ENCODE assay signal across 2 cellular contexts in genomic region chr5:179837076-179838011, GRCh38.
TF ChIP-seq lines count a peak whose summit lies in the region.

No MANE protein-coding gene starts in this region.

TF ChIP-seq in GM12878, 131 proteins besides CTCF, POLR2A, EP300 and RAD21:
- TF ChIP-seq PKNOX1 (IDR thresholded peaks at IDR 0.05) (peak; percentile 62; the same call in 1 of the 2 replicates), POLR2AphosphoS5 (IDR thresholded peaks at IDR 0.05; ENCODE audit: low read length) (0 out of 2 replicates have a peak, but pooled peaks have one; percentile 6), ZBTB33 (IDR thresholded peaks at IDR 0.05) (no peak), ZNF592 (IDR thresholded peaks at IDR 0.05) (no peak), HSF1 (IDR thresholded peaks at IDR 0.05; ENCODE audit: low read depth, low read length) (no peak)

TF ChIP-seq in HepG2, 621 proteins besides CTCF, POLR2A, EP300 and RAD21 (continues in another document):
- TF ChIP-seq ZNF292 (CRISPR knock-in tag; IDR thresholded peaks at IDR 0.05; ENCODE audit: borderline replicate concordance, low read depth) (no peak), RBM39 (IDR thresholded peaks at IDR 0.05; ENCODE audit: low read depth, low read length, poor library complexity, severe bottlenecking) (peak; percentile 59), NR2C2 (CRISPR knock-in tag; IDR thresholded peaks at IDR 0.05; ENCODE audit: borderline replicate concordance) (0 out of 2 replicates have a peak, but pooled peaks have one; percentile 22), HMGA1 (CRISPR knock-in tag; conservative IDR thresholded peaks at IDR 0.05) (no peak), ZSCAN30 (CRISPR knock-in tag; IDR thresholded peaks at IDR 0.05) (no peak), MXI1 (IDR thresholded peaks at IDR 0.05; ENCODE audit: borderline replicate concordance, low read depth, low read length) (0 out of 3 replicates have a peak, but pooled peaks have one; percentile 0), KDM6A (CRISPR knock-in tag; IDR thresholded peaks at IDR 0.05; ENCODE audit: low read depth) (no peak), HES4 (CRISPR knock-in tag; IDR thresholded peaks at IDR 0.05; ENCODE audit: borderline replicate concordance) (0 out of 2 replicates have a peak, but pooled peaks have one; percentile 18), SRSF9 (IDR thresholded peaks at IDR 0.05; ENCODE audit: borderline replicate concordance, insufficient read depth, low read depth, low read length, poor library complexity, severe bottlenecking) (no peak), YY1 (IDR thresholded peaks at IDR 0.05; ENCODE audit: insufficient read depth, insufficient replicate concordance, low read depth, low read length) (no peak), AGO1 (IDR thresholded peaks at IDR 0.05; ENCODE audit: low read depth, low read length, poor library complexity, severe bottlenecking) (peak; percentile 20), ZSCAN5A (CRISPR knock-in tag; IDR thresholded peaks at IDR 0.05; ENCODE audit: borderline replicate concordance) (no peak), ZFP41 (CRISPR knock-in tag; IDR thresholded peaks at IDR 0.05; ENCODE audit: borderline replicate concordance) (no peak), ZNF772 (CRISPR knock-in tag; IDR thresholded peaks at IDR 0.05) (0 out of 2 replicates have a peak, but pooled peaks have one; percentile 48), ZC3H13 (CRISPR knock-in tag; IDR thresholded peaks at IDR 0.05) (no peak; the same call in 1 of the 2 replicates), BRF2 (CRISPR knock-in tag; IDR thresholded peaks at IDR 0.05) (no peak), ZNF547 (CRISPR knock-in tag; IDR thresholded peaks at IDR 0.05) (no peak), NPAS2 (CRISPR knock-in tag; IDR thresholded peaks at IDR 0.05; ENCODE audit: borderline replicate concordance) (no peak), ZNF335 (CRISPR knock-in tag; IDR thresholded peaks at IDR 0.05) (no peak), HIVEP1 (CRISPR knock-in tag; IDR thresholded peaks at IDR 0.05) (no peak), SMARCC2 (IDR thresholded peaks at IDR 0.05) (no peak), EZH2 (conservative IDR thresholded peaks at IDR 0.05; ENCODE audit: low read depth, low read length) (no peak), POLR2G (IDR thresholded peaks at IDR 0.05; ENCODE audit: low read depth, low read length) (peak; percentile 70), HOXA3 (CRISPR knock-in tag; IDR thresholded peaks at IDR 0.05) (no peak), ARNT2 (CRISPR knock-in tag; IDR thresholded peaks at IDR 0.05; ENCODE audit: low read depth) (0 out of 2 replicates have a peak, but pooled peaks have one; percentile 20), GLI4 (CRISPR knock-in tag; IDR thresholded peaks at IDR 0.05; ENCODE audit: borderline replicate concordance) (no peak), RBM22 (optimal IDR thresholded peaks at IDR 0.05; ENCODE audit: low read length) (peak; percentile 95), EED (CRISPR knock-in tag; IDR thresholded peaks at IDR 0.05) (0 out of 2 replicates have a peak, but pooled peaks have one; percentile 28), MTA3 (CRISPR knock-in tag; IDR thresholded peaks at IDR 0.05) (no peak), ZNF672 (CRISPR knock-in tag; IDR thresholded peaks at IDR 0.05) (no peak), MAZ (IDR thresholded peaks at IDR 0.05; ENCODE audit: borderline replicate concordance, low read depth, low read length) (no peak), MAZ (CRISPR knock-in tag; IDR thresholded peaks at IDR 0.05; ENCODE audit: low read depth) (no peak), ELF4 (CRISPR knock-in tag; IDR thresholded peaks at IDR 0.05; ENCODE audit: borderline replicate concordance) (no peak), ZFP36L1 (CRISPR knock-in tag; IDR thresholded peaks at IDR 0.05) (no peak), AGO2 (optimal IDR thresholded peaks at IDR 0.05; ENCODE audit: low read depth, low read length) (peak; percentile 90), GATAD2A (CRISPR knock-in tag; IDR thresholded peaks at IDR 0.05) (no peak), SSRP1 (CRISPR knock-in tag; IDR thresholded peaks at IDR 0.05) (peak; percentile 70; the same call in 1 of the 2 replicates), PHF8 (CRISPR knock-in tag; IDR thresholded peaks at IDR 0.05) (no peak), HNRNPLL (IDR thresholded peaks at IDR 0.05; ENCODE audit: low read depth, low read length, poor library complexity, severe bottlenecking) (no peak), ZNF136 (CRISPR knock-in tag; IDR thresholded peaks at IDR 0.05; ENCODE audit: low read depth) (no peak)
- TF ChIP-seq, protein P1, sequence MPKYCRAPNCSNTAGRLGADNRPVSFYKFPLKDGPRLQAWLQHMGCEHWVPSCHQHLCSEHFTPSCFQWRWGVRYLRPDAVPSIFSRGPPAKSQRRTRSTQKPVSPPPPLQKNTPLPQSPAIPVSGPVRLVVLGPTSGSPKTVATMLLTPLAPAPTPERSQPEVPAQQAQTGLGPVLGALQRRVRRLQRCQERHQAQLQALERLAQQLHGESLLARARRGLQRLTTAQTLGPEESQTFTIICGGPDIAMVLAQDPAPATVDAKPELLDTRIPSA (CRISPR knock-in tag; IDR thresholded peaks at IDR 0.05; ENCODE audit: borderline replicate concordance): no peak
- TF ChIP-seq, protein P2, sequence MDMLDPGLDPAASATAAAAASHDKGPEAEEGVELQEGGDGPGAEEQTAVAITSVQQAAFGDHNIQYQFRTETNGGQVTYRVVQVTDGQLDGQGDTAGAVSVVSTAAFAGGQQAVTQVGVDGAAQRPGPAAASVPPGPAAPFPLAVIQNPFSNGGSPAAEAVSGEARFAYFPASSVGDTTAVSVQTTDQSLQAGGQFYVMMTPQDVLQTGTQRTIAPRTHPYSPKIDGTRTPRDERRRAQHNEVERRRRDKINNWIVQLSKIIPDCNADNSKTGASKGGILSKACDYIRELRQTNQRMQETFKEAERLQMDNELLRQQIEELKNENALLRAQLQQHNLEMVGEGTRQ (IDR thresholded peaks at IDR 0.05; ENCODE audit: low read depth, low read length): no peak
- TF ChIP-seq, protein P2 (CRISPR knock-in tag; IDR thresholded peaks at IDR 0.05; ENCODE audit: borderline replicate concordance): no peak
- TF ChIP-seq, protein P3, sequence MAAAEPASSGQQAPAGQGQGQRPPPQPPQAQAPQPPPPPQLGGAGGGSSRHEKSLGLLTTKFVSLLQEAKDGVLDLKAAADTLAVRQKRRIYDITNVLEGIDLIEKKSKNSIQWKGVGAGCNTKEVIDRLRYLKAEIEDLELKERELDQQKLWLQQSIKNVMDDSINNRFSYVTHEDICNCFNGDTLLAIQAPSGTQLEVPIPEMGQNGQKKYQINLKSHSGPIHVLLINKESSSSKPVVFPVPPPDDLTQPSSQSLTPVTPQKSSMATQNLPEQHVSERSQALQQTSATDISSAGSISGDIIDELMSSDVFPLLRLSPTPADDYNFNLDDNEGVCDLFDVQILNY (CRISPR knock-in tag; conservative IDR thresholded peaks at IDR 0.05): no peak
- TF ChIP-seq, protein P4, sequence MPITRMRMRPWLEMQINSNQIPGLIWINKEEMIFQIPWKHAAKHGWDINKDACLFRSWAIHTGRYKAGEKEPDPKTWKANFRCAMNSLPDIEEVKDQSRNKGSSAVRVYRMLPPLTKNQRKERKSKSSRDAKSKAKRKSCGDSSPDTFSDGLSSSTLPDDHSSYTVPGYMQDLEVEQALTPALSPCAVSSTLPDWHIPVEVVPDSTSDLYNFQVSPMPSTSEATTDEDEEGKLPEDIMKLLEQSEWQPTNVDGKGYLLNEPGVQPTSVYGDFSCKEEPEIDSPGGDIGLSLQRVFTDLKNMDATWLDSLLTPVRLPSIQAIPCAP (CRISPR knock-in tag; IDR thresholded peaks at IDR 0.05; ENCODE audit: low read depth): 0 out of 2 replicates have a peak, but pooled peaks have one; percentile 47
- TF ChIP-seq, protein P5, sequence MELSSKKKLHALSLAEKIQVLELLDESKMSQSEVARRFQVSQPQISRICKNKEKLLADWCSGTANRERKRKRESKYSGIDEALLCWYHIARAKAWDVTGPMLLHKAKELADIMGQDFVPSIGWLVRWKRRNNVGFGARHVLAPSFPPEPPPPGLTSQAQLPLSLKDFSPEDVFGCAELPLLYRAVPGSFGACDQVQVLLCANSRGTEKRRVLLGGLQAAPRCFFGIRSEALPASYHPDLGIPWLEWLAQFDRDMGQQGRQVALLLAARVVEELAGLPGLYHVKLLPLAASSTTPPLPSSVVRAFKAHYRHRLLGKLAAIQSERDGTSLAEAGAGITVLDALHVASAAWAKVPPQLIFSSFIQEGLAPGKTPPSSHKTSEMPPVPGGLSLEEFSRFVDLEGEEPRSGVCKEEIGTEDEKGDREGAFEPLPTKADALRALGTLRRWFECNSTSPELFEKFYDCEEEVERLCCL (CRISPR knock-in tag; IDR thresholded peaks at IDR 0.05; ENCODE audit: borderline replicate concordance): no peak
- TF ChIP-seq, protein P6, sequence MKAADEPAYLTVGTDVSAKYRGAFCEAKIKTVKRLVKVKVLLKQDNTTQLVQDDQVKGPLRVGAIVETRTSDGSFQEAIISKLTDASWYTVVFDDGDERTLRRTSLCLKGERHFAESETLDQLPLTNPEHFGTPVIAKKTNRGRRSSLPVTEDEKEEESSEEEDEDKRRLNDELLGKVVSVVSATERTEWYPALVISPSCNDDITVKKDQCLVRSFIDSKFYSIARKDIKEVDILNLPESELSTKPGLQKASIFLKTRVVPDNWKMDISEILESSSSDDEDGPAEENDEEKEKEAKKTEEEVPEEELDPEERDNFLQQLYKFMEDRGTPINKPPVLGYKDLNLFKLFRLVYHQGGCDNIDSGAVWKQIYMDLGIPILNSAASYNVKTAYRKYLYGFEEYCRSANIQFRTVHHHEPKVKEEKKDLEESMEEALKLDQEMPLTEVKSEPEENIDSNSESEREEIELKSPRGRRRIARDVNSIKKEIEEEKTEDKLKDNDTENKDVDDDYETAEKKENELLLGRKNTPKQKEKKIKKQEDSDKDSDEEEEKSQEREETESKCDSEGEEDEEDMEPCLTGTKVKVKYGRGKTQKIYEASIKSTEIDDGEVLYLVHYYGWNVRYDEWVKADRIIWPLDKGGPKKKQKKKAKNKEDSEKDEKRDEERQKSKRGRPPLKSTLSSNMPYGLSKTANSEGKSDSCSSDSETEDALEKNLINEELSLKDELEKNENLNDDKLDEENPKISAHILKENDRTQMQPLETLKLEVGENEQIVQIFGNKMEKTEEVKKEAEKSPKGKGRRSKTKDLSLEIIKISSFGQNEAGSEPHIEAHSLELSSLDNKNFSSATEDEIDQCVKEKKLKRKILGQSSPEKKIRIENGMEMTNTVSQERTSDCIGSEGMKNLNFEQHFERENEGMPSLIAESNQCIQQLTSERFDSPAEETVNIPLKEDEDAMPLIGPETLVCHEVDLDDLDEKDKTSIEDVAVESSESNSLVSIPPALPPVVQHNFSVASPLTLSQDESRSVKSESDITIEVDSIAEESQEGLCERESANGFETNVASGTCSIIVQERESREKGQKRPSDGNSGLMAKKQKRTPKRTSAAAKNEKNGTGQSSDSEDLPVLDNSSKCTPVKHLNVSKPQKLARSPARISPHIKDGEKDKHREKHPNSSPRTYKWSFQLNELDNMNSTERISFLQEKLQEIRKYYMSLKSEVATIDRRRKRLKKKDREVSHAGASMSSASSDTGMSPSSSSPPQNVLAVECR (CRISPR knock-in tag; IDR thresholded peaks at IDR 0.05; ENCODE audit: borderline replicate concordance): no peak
- TF ChIP-seq, protein P7, sequence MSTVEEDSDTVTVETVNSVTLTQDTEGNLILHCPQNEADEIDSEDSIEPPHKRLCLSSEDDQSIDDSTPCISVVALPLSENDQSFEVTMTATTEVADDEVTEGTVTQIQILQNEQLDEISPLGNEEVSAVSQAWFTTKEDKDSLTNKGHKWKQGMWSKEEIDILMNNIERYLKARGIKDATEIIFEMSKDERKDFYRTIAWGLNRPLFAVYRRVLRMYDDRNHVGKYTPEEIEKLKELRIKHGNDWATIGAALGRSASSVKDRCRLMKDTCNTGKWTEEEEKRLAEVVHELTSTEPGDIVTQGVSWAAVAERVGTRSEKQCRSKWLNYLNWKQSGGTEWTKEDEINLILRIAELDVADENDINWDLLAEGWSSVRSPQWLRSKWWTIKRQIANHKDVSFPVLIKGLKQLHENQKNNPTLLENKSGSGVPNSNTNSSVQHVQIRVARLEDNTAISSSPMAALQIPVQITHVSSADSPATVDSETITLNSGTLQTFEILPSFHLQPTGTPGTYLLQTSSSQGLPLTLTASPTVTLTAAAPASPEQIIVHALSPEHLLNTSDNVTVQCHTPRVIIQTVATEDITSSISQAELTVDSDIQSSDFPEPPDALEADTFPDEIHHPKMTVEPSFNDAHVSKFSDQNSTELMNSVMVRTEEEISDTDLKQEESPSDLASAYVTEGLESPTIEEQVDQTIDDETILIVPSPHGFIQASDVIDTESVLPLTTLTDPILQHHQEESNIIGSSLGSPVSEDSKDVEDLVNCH (CRISPR knock-in tag; IDR thresholded peaks at IDR 0.05): no peak
- TF ChIP-seq, protein P8, sequence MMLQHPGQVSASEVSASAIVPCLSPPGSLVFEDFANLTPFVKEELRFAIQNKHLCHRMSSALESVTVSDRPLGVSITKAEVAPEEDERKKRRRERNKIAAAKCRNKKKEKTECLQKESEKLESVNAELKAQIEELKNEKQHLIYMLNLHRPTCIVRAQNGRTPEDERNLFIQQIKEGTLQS (CRISPR knock-in tag; IDR thresholded peaks at IDR 0.05): no peak
